24 cellular contexts compared by ENCODE assay signal in genomic region chr4:152860057-152860456, GRCh38.
A peak's percentile ranks its signal among the peaks of the same experiment; 100 is the strongest.
DNase-seq lines count a peak whose midpoint lies in the region; ATAC-seq lines count a peak whose summit lies in the region.
"Had no signal": no experiment of that assay in that cellular context is flagged by ENCODE, and none has a peak within 500 bp of the region (broad histone marks: within the 10 kb centered on the region; RNA-seq: fewer than 3 reads in every experiment).

No MANE protein-coding gene starts in this region.

- no peak overlapping the region for H3K18ac ChIP-seq in mesendoderm (ENCODE audit: low read length)

- H3K27ac ChIP-seq in mesendoderm (ENCODE audit: low read depth, low read length): no peak overlapping the region
- H3K27ac ChIP-seq: coronary artery had no signal

- H4K8ac ChIP-seq in mesendoderm (ENCODE audit: low read depth, low read length): no peak overlapping the region

- no peak overlapping the region for H2BK15ac ChIP-seq in mesendoderm (replicated peaks; ENCODE audit: low read depth)

- H2BK5ac ChIP-seq in mesendoderm (ENCODE audit: low read length): no peak overlapping the region

- no peak overlapping the region for H3K4me2 ChIP-seq in mesendoderm (ENCODE audit: low read length)

- peaks cover 8% of the 10 kb centered on the region for H3K79me2 ChIP-seq in mesendoderm (ENCODE audit: control insufficient read depth, insufficient read depth, low read length)

- no peak overlapping the region for H2BK120ac ChIP-seq in mesendoderm (ENCODE audit: low read depth, low read length)

- H3K4me3 ChIP-seq in mesendoderm (ENCODE audit: low read length): no peak overlapping the region
- H3K4me3 ChIP-seq: coronary artery, lung had no signal

- peak overlapping the region; percentile 33 for H3K23ac ChIP-seq in mesendoderm (ENCODE audit: low read length)

- H3K36me3 ChIP-seq in mesendoderm (ENCODE audit: control insufficient read depth, insufficient read depth, low read length): no peaks in the 10 kb centered on the region

- peaks cover 8% of the 10 kb centered on the region for H3K79me1 ChIP-seq in mesendoderm (ENCODE audit: low read length)

- H4K5ac ChIP-seq in mesendoderm (ENCODE audit: low read length): no peak overlapping the region

- DNase-seq in EL: peak; percentile 28
- peak; percentile 6 for DNase-seq in NCI-H460 (ENCODE audit: extremely low read depth, low read depth)
- DNase-seq in fibroblast of gingiva (ENCODE audit: low read depth): peak; percentile 4
- DNase-seq in mesendoderm: peak; percentile 83
- no peak for DNase-seq in inferior parietal cortex (ENCODE audit: extremely low spot score)
- DNase-seq in kidney tubule cell (ENCODE audit: low spot score): no peak
- no peak for DNase-seq in activated CD4-positive, alpha-beta T cell treated with anti-CD3 and anti-CD28 coated beads, Interleukin-2, amount 50 U/mL, for 4 hours
- DNase-seq: activated CD4-positive, alpha-beta T cell treated with anti-CD3 and anti-CD28 coated beads, Interleukin-2, amount 10 ng/mL, durations not matched to agents 7 days and 5 days; activated effector memory CD4-positive, alpha-beta T cell treated with anti-CD3 and anti-CD28 coated beads, Interleukin-2, amount 50 U/mL, for 16 hours; activated naive CD8-positive, alpha-beta T cell treated with anti-CD3 and anti-CD28 coated beads for 36 hours; activated T-cell treated with anti-CD3 and anti-CD28 coated beads, Interleukin-2, amount 50 U/mL, for 24 hours; aorta; DMS79 treated with DMSO at 0.1 percent for 48 hours; effector CD8-positive, alpha-beta T cell; hypothalamus; NCI-H1436; NCI-H446; NCI-H82; stimulated activated naive B cell treated with anti-CD40 and anti-IgM and Interleukin-4, amounts not matched to agents 10 μg/mL and 1 μg/mL and 100 μg/mL, for 72 hours; T1000 had no signal

- H3K4ac ChIP-seq in mesendoderm (ENCODE audit: low read depth, low read length): no peak overlapping the region

- peaks cover 2% of the 10 kb centered on the region for H3K4me1 ChIP-seq in mesendoderm (ENCODE audit: control insufficient read depth, low read depth, low read length)

- H3K9ac ChIP-seq in mesendoderm (ENCODE audit: low read length): no peak overlapping the region

- ATAC-seq in HG03378 (IDR thresholded peaks at IDR 0.05; ENCODE audit: unreplicated experiment): no peak
- ATAC-seq: natural killer cell treated with Interleukin-12 subunit alpha and Interleukin-12 subunit beta and Interleukin-15 and Interleukin-18, amount 100 ng/mL, for 72 hours; stimulated activated naive B cell treated with anti-CD40 and anti-IgM and Interleukin-4, amounts not matched to agents 10 μg/mL and 1 μg/mL and 100 μg/mL, for 72 hours had no signal

- no peaks in the 10 kb centered on the region for H3K27me3 ChIP-seq in mesendoderm (ENCODE audit: insufficient read depth, low read length, poor library complexity)

- no peak overlapping the region for H2AK5ac ChIP-seq in mesendoderm (ENCODE audit: low read length)

- peak overlapping the region; percentile 31 for H3K56ac ChIP-seq in mesendoderm (ENCODE audit: low read length)

Comparison
In these comparisons a context has a peak if more than half of its experiments do, and no peak if none do; other contexts are left out.
1. DNase-seq: peak in EL (single experiment), NCI-H460 (single experiment), fibroblast of gingiva (single experiment) and mesendoderm (single experiment); none in inferior parietal cortex (single experiment), kidney tubule cell (single experiment) and activated CD4-positive, alpha-beta T cell treated with anti-CD3 and anti-CD28 coated beads, Interleukin-2, amount 50 U/mL, for 4 hours (0 of 2).